In genomic region chr3:56042326-56042951, GRCh38 we compare ENCODE assay signal across 8 cellular contexts.
DNase-seq lines count a peak whose midpoint lies in the region; ATAC-seq and TF ChIP-seq lines count a peak whose summit lies in the region.

No MANE protein-coding gene starts in this region.

- H3K36me3 Mint-ChIP-seq in WTC11: peaks cover 20% of the 10 kb centered on the region
- H3K36me3 Mint-ChIP-seq in activated T-cell treated with anti-CD3 and anti-CD28 coated beads, Interleukin-2, amount 50 U/mL, for 4 hours (ENCODE audit: insufficient read depth): no peaks in the 10 kb centered on the region

- no peak overlapping the region for H3K4me2 ChIP-seq in KMS-11

- ATAC-seq in WTC11 (peak; percentile 97), HG03039 (IDR thresholded peaks at IDR 0.05; ENCODE audit: unreplicated experiment) (no peak)
- no peak for ATAC-seq in activated T-cell treated with anti-CD3 and anti-CD28 coated beads, Interleukin-2, amount 50 U/mL, for 4 hours

- CTCF ChIA-PET in BJ (lab: Yijun Ruan, JAX): interaction anchor here (0.5 to 2.1 kb wide), 17 partner anchors 10 to 1182 kb away, joined by 3 to 14 read pairs (median 3); no protein-coding TSS in a partner anchor
- CTCF ChIA-PET in WTC11 (lab: Charles Lee): interaction anchor here (0.5 to 2.2 kb wide), 17 partner anchors 11 to 1212 kb away, joined by 3 to 11 read pairs (median 3); no protein-coding TSS in a partner anchor

- TF ChIP-seq CTCF in BJ (IDR thresholded peaks at IDR 0.05; ENCODE audit: insufficient read depth, low read depth, low read length) (peak; percentile 65), KMS-11 (conservative IDR thresholded peaks at IDR 0.05; ENCODE audit: low read depth, low read length) (peak; percentile 53), WTC11 (IDR thresholded peaks at IDR 0.05) (no peak), uterus (IDR thresholded peaks at IDR 0.05) (peak; percentile 17 to 52 (median 36))

- H3K4me3 Mint-ChIP-seq in WTC11: no peak overlapping the region
- H3K4me3 Mint-ChIP-seq in activated T-cell treated with anti-CD3 and anti-CD28 coated beads, Interleukin-2, amount 50 U/mL, for 4 hours: no peak overlapping the region

- POLR2A ChIA-PET in BJ (lab: Charles Lee): no interaction called here
- POLR2A ChIA-PET in WTC11 (lab: Charles Lee): no interaction called here

- no peak for TF ChIP-seq POLR2A in uterus (IDR thresholded peaks at IDR 0.05)

- H3K27me3 Mint-ChIP-seq in WTC11 (ENCODE audit: low read depth): no peaks in the 10 kb centered on the region
- H3K27me3 Mint-ChIP-seq in activated T-cell treated with anti-CD3 and anti-CD28 coated beads, Interleukin-2, amount 50 U/mL, for 4 hours (ENCODE audit: low read depth): no peaks in the 10 kb centered on the region

- peaks cover 25% of the 10 kb centered on the region for H3K9me3 Mint-ChIP-seq in WTC11
- H3K9me3 Mint-ChIP-seq in activated T-cell treated with anti-CD3 and anti-CD28 coated beads, Interleukin-2, amount 50 U/mL, for 4 hours: peaks cover 16% of the 10 kb centered on the region

- H3K4me1 ChIP-seq in KMS-11 (ENCODE audit: low read depth, poor library complexity, severe bottlenecking) (no peaks in the 10 kb centered on the region), iPS DF 6.9 (ENCODE audit: control insufficient read depth, insufficient read depth, low read length) (no peaks in the 10 kb centered on the region), uterus (no peaks in the 10 kb centered on the region)

- H4K20me1 ChIP-seq in KMS-11 (ENCODE audit: insufficient read depth): no peaks in the 10 kb centered on the region

- no peak overlapping the region for H2AFZ ChIP-seq in KMS-11 (ENCODE audit: low read depth)

- no peaks in the 10 kb centered on the region for H3K79me2 ChIP-seq in KMS-11 (ENCODE audit: insufficient read depth, low read depth)

- peaks cover 43% of the 10 kb centered on the region for H3K4me1 Mint-ChIP-seq in WTC11
- H3K4me1 Mint-ChIP-seq in activated T-cell treated with anti-CD3 and anti-CD28 coated beads, Interleukin-2, amount 50 U/mL, for 4 hours (ENCODE audit: low read depth): no peaks in the 10 kb centered on the region

- H3K4me3 ChIP-seq in BJ (ENCODE audit: low read depth, low read length) (no peak overlapping the region), KMS-11 (IDR thresholded peaks at IDR 0.05; ENCODE audit: insufficient read depth, low read depth, low read length) (no peak overlapping the region), iPS DF 6.9 (ENCODE audit: low read length) (no peak overlapping the region), uterus (no peak overlapping the region)

- DNase-seq in BJ (ENCODE audit: low read depth): no peak
- no peak for DNase-seq in WTC11 (ENCODE audit: low spot score)
- peak; percentile 27 for DNase-seq in iPS DF 6.9 (ENCODE audit: low read depth, low spot score)
- no peak for DNase-seq in uterus
- DNase-seq in activated T-cell treated with anti-CD3 and anti-CD28 coated beads, Interleukin-2, amount 50 U/mL, for 4 hours: no peak
- DNase-seq in GF-D8 (lab: John Stamatoyannopoulos, UW): no peak

- H3K27ac ChIP-seq in KMS-11 (no peak overlapping the region), iPS DF 6.9 (ENCODE audit: low read length) (no peak overlapping the region), uterus (no peak overlapping the region)

- no CpG with 5 or more reads among the region's 10 CpGs for WGBS in iPS DF 6.9 (ENCODE audit: insufficient coverage, insufficient read length)

- H3K27me3 ChIP-seq in BJ (ENCODE audit: control insufficient read depth, insufficient read depth, low read length): no peaks in the 10 kb centered on the region
- no peaks in the 10 kb centered on the region for H3K27me3 ChIP-seq in KMS-11 (ENCODE audit: insufficient read depth, low read depth)
- no peaks in the 10 kb centered on the region for H3K27me3 ChIP-seq in iPS DF 6.9 (ENCODE audit: control insufficient read depth, insufficient read depth, low read length)
- H3K27me3 ChIP-seq in uterus: no peaks in the 10 kb centered on the region

- no peak overlapping the region for H3K9ac ChIP-seq in KMS-11

- H3K9me3 ChIP-seq in iPS DF 6.9 (ENCODE audit: control insufficient read depth, insufficient read depth, low read length) (no peaks in the 10 kb centered on the region), uterus (no peaks in the 10 kb centered on the region)

- H3K27ac Mint-ChIP-seq in WTC11: peak overlapping the region; percentile 31; the same call in 1 of the 2 replicates

- H3K36me3 ChIP-seq in BJ (ENCODE audit: control insufficient read depth, insufficient read depth, low read length): no peaks in the 10 kb centered on the region
- no peaks in the 10 kb centered on the region for H3K36me3 ChIP-seq in KMS-11 (ENCODE audit: insufficient read depth)
- H3K36me3 ChIP-seq in iPS DF 6.9 (ENCODE audit: control insufficient read depth, insufficient read depth, low read length): no peaks in the 10 kb centered on the region
- no peaks in the 10 kb centered on the region for H3K36me3 ChIP-seq in uterus

- intact Hi-C loops in uterus (cut with DNase I; ENCODE audit: low total_unique reads): no loop called here

TF ChIP-seq in WTC11, 78 proteins besides CTCF, POLR2A, EP300 and RAD21:
- TF ChIP-seq SMAD4 (CRISPR knock-in tag; IDR thresholded peaks at IDR 0.05) (no peak), MXD4 (CRISPR knock-in tag; IDR thresholded peaks at IDR 0.05; ENCODE audit: borderline replicate concordance) (no peak), ATF1 (CRISPR knock-in tag; IDR thresholded peaks at IDR 0.05) (no peak), GRHL2 (CRISPR knock-in tag; IDR thresholded peaks at IDR 0.05; ENCODE audit: insufficient replicate concordance, severe bottlenecking) (no peak)
